Comparison of ENCODE assay signal across 13 cellular contexts in genomic region chr5:170389250-170389902, GRCh38. TPM values are rescaled to one million over a fixed set of nuclear protein-coding genes. Genes with fewer than 3 reads are reported as not detected.
DNase-seq lines count a peak whose midpoint lies in the region; TF ChIP-seq lines count a peak whose summit lies in the region.
"Had no signal": no experiment of that assay in that cellular context is flagged by ENCODE, and none has a peak within 500 bp of the region (broad histone marks: within the 10 kb centered on the region; RNA-seq: fewer than 3 reads in every experiment).

Gene KCNMB1, minus strand, starts transcription at chr5:170389367. Its CDS starts 3,920 bp downstream, at chr5:170385447.

- H3K4me1 ChIP-seq in OCI-LY3 (ENCODE audit: low read length) (peaks cover 58% of the 10 kb centered on the region), iPS-20b (ENCODE audit: insufficient read depth, low read length) (peaks cover 14% of the 10 kb centered on the region), skeletal muscle tissue (ENCODE audit: control insufficient read depth in 3 of 3, insufficient read depth in 3 of 3, low read length in 3 of 3) (peaks cover 0 to 8% (median 3%) of the 10 kb centered on the region in 3 donors)
- H3K4me1 ChIP-seq: Caco-2 had no signal

- H3K9ac ChIP-seq in OCI-LY3 (ENCODE audit: low read length) (peak within 1 kb of the TSS; percentile 29; the same call in 1 of the 2 replicates), iPS-20b (ENCODE audit: low read depth, low read length) (peak within 1 kb of the TSS; percentile 31; the same call in 1 of the 2 replicates), skeletal muscle tissue (ENCODE audit: low read depth in 1 of 3, low read length in 3 of 3) (peak within 1 kb of the TSS in 2 of 3 donors; percentile 36 to 40)

- H3K27me3 ChIP-seq in OCI-LY3 (ENCODE audit: low read depth, low read length), result no peaks in the 10 kb centered on the region
- H3K27me3 ChIP-seq in iPS-20b (ENCODE audit: insufficient read depth, low read length), result no peaks in the 10 kb centered on the region
- peaks cover 4 to 16% (median 16%) of the 10 kb centered on the region in 3 donors for H3K27me3 ChIP-seq in skeletal muscle tissue (ENCODE audit: control insufficient read depth in 3 of 3, insufficient read depth in 3 of 3, low read length in 3 of 3)
- peaks cover 82% of the 10 kb centered on the region for H3K27me3 ChIP-seq in WERI-Rb-1 (ENCODE audit: insufficient read depth, low read depth, severe bottlenecking)
- H3K27me3 ChIP-seq: neutrophil had no signal

- TF ChIP-seq CTCF in GM12865 (IDR thresholded peaks at IDR 0.05; ENCODE audit: insufficient read depth, low read depth, low read length, missing control alignments), result no peak
- TF ChIP-seq CTCF in OCI-LY3 (IDR thresholded peaks at IDR 0.05; ENCODE audit: low read depth, low read length), result no peak
- no peak for TF ChIP-seq CTCF in WERI-Rb-1 (IDR thresholded peaks at IDR 0.05; ENCODE audit: low read depth, low read length)

- H3K27ac ChIP-seq in OCI-LY3 (ENCODE audit: low read length) (no peak within 1 kb of the TSS), iPS-20b (ENCODE audit: low read length) (no peak within 1 kb of the TSS), skeletal muscle tissue (ENCODE audit: low read depth, low read length) (no peak within 1 kb of the TSS), WERI-Rb-1 (no peak within 1 kb of the TSS)
- H3K27ac ChIP-seq: brain microvascular endothelial cell, neutrophil had no signal

- H3K9me3 ChIP-seq in OCI-LY3 (ENCODE audit: insufficient read depth, low read length) (no peaks in the 10 kb centered on the region), iPS-20b (ENCODE audit: insufficient read depth, low read depth, low read length) (no peaks in the 10 kb centered on the region), skeletal muscle tissue (ENCODE audit: control insufficient read depth in 3 of 3, low read length in 3 of 3) (no peaks in the 10 kb centered on the region), WERI-Rb-1 (ENCODE audit: severe bottlenecking) (no peaks in the 10 kb centered on the region)
- H3K9me3 ChIP-seq: Caco-2, neutrophil had no signal

- H4K20me1 ChIP-seq in OCI-LY3 (ENCODE audit: insufficient read depth, low read length), result no peaks in the 10 kb centered on the region

- H3K36me3 ChIP-seq in OCI-LY3 (replicated peaks; ENCODE audit: low read depth, low read length) (no peaks in the 10 kb centered on the region), iPS-20b (ENCODE audit: insufficient read depth, low read depth, low read length) (no peaks in the 10 kb centered on the region), skeletal muscle tissue (ENCODE audit: control insufficient read depth in 3 of 3, insufficient read depth in 3 of 3, low read length in 3 of 3) (no peaks in the 10 kb centered on the region), WERI-Rb-1 (no peaks in the 10 kb centered on the region)
- H3K36me3 ChIP-seq: brain microvascular endothelial cell, neutrophil had no signal

- peak within 1 kb of the TSS; percentile 52 for H3K4me2 ChIP-seq in OCI-LY3 (ENCODE audit: low read length)

- no peaks in the 10 kb centered on the region for H3K79me2 ChIP-seq in OCI-LY3 (ENCODE audit: low read length)

- DNase-seq in GM12865 (ENCODE audit: low read depth), result no peak
- DNase-seq in OCI-M1 (lab: John Stamatoyannopoulos, UW), result no peak
- DNase-seq in effector CD4-positive, alpha-beta T cell, result no peak
- no peak for DNase-seq in WERI-Rb-1
- no peak for DNase-seq in SIG-M5 (lab: John Stamatoyannopoulos, UW)
- DNase-seq: activated CD8-positive, alpha-beta memory T cell treated with anti-CD3 and anti-CD28 coated beads, Interleukin-2, amount 50 U/mL, for 4 hours; brain microvascular endothelial cell; Caco-2 had no signal

- H3K4me3 ChIP-seq in GM12865 (ENCODE audit: low read depth, low read length), result peak within 1 kb of the TSS; percentile 16
- peak within 1 kb of the TSS; percentile 44 for H3K4me3 ChIP-seq in OCI-LY3 (ENCODE audit: low read length)
- H3K4me3 ChIP-seq in iPS-20b (ENCODE audit: low read length), result no peak within 1 kb of the TSS
- peak within 1 kb of the TSS; percentile 6 to 52 (median 38) for H3K4me3 ChIP-seq in skeletal muscle tissue (ENCODE audit: low read length in 3 of 3)
- no peak within 1 kb of the TSS for H3K4me3 ChIP-seq in WERI-Rb-1 (ENCODE audit: low read depth, low read length)

- H2AFZ ChIP-seq in OCI-LY3 (ENCODE audit: low read depth, low read length), result peak within 1 kb of the TSS; percentile 79

RNA-seq across cellular contexts. Expression of gene KCNMB1, which starts in this region (rescaled TPM):
- under 0.01 TPM for total RNA-seq in skeletal muscle tissue
- total RNA-seq: Caco-2, HT1080 had no signal

Comparison
In these comparisons a context has a peak if more than half of its experiments do, and no peak if none do; other contexts are left out.
1. H3K4me3 ChIP-seq: peak in GM12865 (single experiment), OCI-LY3 (single experiment) and skeletal muscle tissue (3 of 3); none in iPS-20b (single experiment) and WERI-Rb-1 (single experiment).
2. Peak in every context shown above with its lines, with median percentiles within 50 percentile points of each other: H3K9ac ChIP-seq.